Comparison of ENCODE assay signal across 9 cellular contexts in the genomic region with DNA sequence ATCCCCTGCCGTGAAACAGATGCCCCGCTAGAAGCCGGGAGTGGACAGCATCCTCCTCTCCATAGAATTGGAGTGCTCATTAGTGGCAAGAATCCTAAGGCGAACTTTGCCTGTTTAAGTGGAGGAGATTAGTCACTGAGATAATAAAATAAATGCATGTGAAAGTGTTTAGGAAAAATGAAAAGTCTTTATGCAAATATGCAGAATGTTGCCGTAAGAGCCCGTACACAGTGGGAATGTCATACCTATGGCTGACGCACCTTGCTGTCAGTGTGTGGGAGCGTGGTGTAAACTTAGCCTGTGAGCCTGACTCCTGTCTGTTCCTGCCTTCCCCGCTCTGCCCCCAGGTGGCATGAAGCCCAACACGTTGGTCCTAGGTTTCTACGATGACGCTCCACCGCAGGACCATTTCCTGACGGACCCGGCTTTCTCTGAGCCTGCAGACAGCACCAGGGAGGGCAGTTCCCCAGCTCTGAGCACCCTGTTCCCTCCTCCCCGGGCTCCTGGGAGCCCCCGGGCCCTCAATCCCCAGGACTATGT. TPM values are rescaled to one million over a fixed set of nuclear protein-coding genes. Genes with fewer than 3 reads are reported as not detected.
DNase-seq lines count a peak whose midpoint lies in the region; ATAC-seq, FAIRE-seq and TF ChIP-seq lines count a peak whose summit lies in the region.
"Had no signal": no experiment of that assay in that cellular context is flagged by ENCODE, and none has a peak within 500 bp of the region (broad histone marks: within the 10 kb centered on the region; RNA-seq: fewer than 3 reads in every experiment).

No MANE protein-coding gene starts in this region.

- peak overlapping the region; percentile 76 for H3K27ac Mint-ChIP-seq in HFFc6
- peak overlapping the region in 7 of 10 donors; percentile 10 to 89 (median 57) for H3K27ac Mint-ChIP-seq in naive thymus-derived CD8-positive, alpha-beta T cell

- H3K36me3 ChIP-seq in bronchial epithelial cell (ENCODE audit: control insufficient read depth, insufficient read depth, low read length): peaks cover 17% of the 10 kb centered on the region

- DNase-seq in AG09309 (ENCODE audit: low read depth) (peak; percentile 68), HFFc6 (no peak), bronchial epithelial cell (ENCODE audit: low read depth) (peak; percentile 98), COLO668 (lab: John Stamatoyannopoulos, UW; ENCODE audit: unreplicated experiment) (no peak), OCI-M2 (lab: John Stamatoyannopoulos, UW; ENCODE audit: unreplicated experiment) (no peak)
- peak in 1 of 10 donors; percentile 16 for DNase-seq in naive thymus-derived CD8-positive, alpha-beta T cell
- DNase-seq: cortex of kidney had no signal

- peak; percentile 94 for FAIRE-seq in bronchial epithelial cell (lab: Jason Lieb, UNC)

- H3K27me3 ChIP-seq in bronchial epithelial cell (ENCODE audit: control insufficient read depth, insufficient read depth, low read length): no peaks in the 10 kb centered on the region

- ATAC-seq in naive thymus-derived CD8-positive, alpha-beta T cell: peak in 1 of 2 donors; percentile 8
- ATAC-seq in HG02571 (IDR thresholded peaks at IDR 0.05; ENCODE audit: unreplicated experiment): no peak
- ATAC-seq in GM21576 (IDR thresholded peaks at IDR 0.05; ENCODE audit: unreplicated experiment): no peak

- POLR2A ChIA-PET in naive thymus-derived CD8-positive, alpha-beta T cell (lab: Charles Lee): interaction anchor here (1.2 to 4.7 kb wide), 2 partner anchors 9 to 24 kb away, joined by 4 to 22 read pairs; partner anchors contain the start of genes SRRT and UFSP1

- peaks cover 12% of the 10 kb centered on the region for H3K4me1 Mint-ChIP-seq in HFFc6 (ENCODE audit: low read depth)
- peaks cover 4 to 18% (median 17%) of the 10 kb centered on the region in 4 donors for H3K4me1 Mint-ChIP-seq in naive thymus-derived CD8-positive, alpha-beta T cell

- H3K4me3 Mint-ChIP-seq in HFFc6: no peak overlapping the region
- peak overlapping the region in 6 of 10 donors; percentile 10 to 79 (median 23) for H3K4me3 Mint-ChIP-seq in naive thymus-derived CD8-positive, alpha-beta T cell

- H3K36me3 Mint-ChIP-seq in HFFc6 (ENCODE audit: low read depth): peaks cover 13% of the 10 kb centered on the region
- peaks cover 5 to 42% (median 6%) of the 10 kb centered on the region in 3 donors for H3K36me3 Mint-ChIP-seq in naive thymus-derived CD8-positive, alpha-beta T cell

- peak overlapping the region; percentile 5 for H3K4me3 ChIP-seq in AG09309 (ENCODE audit: control insufficient read depth, low read depth, low read length)
- peak overlapping the region; percentile 93 for H3K4me3 ChIP-seq in bronchial epithelial cell (ENCODE audit: low read depth, low read length)

- no peak for TF ChIP-seq CTCF in AG09309 (IDR thresholded peaks at IDR 0.05; ENCODE audit: control insufficient read depth, insufficient read depth, low read depth, low read length, missing control alignments)
- 0 out of 2 replicates have a peak, but pooled peaks have one; percentile 25 for TF ChIP-seq CTCF in HFFc6 (IDR thresholded peaks at IDR 0.05)
- TF ChIP-seq CTCF in bronchial epithelial cell (IDR thresholded peaks at IDR 0.05; ENCODE audit: insufficient read depth, low read length, severe bottlenecking): peak; percentile 46

- H3K9me3 Mint-ChIP-seq in HFFc6: no peaks in the 10 kb centered on the region
- no peaks in the 10 kb centered on the region for H3K9me3 Mint-ChIP-seq in naive thymus-derived CD8-positive, alpha-beta T cell

- H3K27me3 Mint-ChIP-seq in HFFc6 (ENCODE audit: insufficient read depth): no peaks in the 10 kb centered on the region; the same call in 1 of the 2 replicates
- H3K27me3 Mint-ChIP-seq in naive thymus-derived CD8-positive, alpha-beta T cell: no peaks in the 10 kb centered on the region

RNA-seq across cellular contexts. Expression of gene TRIP6, which starts 1.7 kb away (rescaled TPM):
- total RNA-seq in HFFc6 (2021; fragmentation: NEBNext Ultra II Directional; extraction: Animal tissue kit (Norgen Biotek cat#: 25700)): 100 to 1,000 TPM; 125 to 148 (median 140) TPM
- 33.0 and 70.3 TPM in 2 replicates for total RNA-seq in bronchial epithelial cell
- total RNA-seq in naive thymus-derived CD8-positive, alpha-beta T cell: 10 to 100 TPM; 14.3 to 16.2 TPM
- polyA plus RNA-seq in naive thymus-derived CD8-positive, alpha-beta T cell: 1 to 10 TPM; 3.4 to 6.0 (median 4.9) TPM

RNA-seq across cellular contexts. Expression of gene SRRT, which starts 9.5 kb away (rescaled TPM):
- total RNA-seq in HFFc6 (2021; fragmentation: NEBNext Ultra II Directional; extraction: Animal tissue kit (Norgen Biotek cat#: 25700)): 100 to 1,000 TPM; 111 to 154 (median 133) TPM
- total RNA-seq in bronchial epithelial cell: 26.9 and 29.3 TPM in 2 replicates
- 100 to 1,000 TPM; 263 to 267 TPM for total RNA-seq in naive thymus-derived CD8-positive, alpha-beta T cell
- polyA plus RNA-seq in naive thymus-derived CD8-positive, alpha-beta T cell: 10 to 100 TPM; 51.1 to 69.4 (median 63.2) TPM

RNA-seq across cellular contexts. Expression of gene SLC12A9, which starts 12.9 kb away (rescaled TPM):
- total RNA-seq in HFFc6 (2021; fragmentation: NEBNext Ultra II Directional; extraction: Animal tissue kit (Norgen Biotek cat#: 25700)): 10 to 100 TPM; 19.3 to 26.2 (median 21.7) TPM
- total RNA-seq in bronchial epithelial cell: 6.5 and 7.6 TPM in 2 replicates
- total RNA-seq in naive thymus-derived CD8-positive, alpha-beta T cell: 10 to 100 TPM; 66.9 to 74.7 TPM
- polyA plus RNA-seq in naive thymus-derived CD8-positive, alpha-beta T cell: 1 to 10 TPM; 6.8 to 9.4 (median 8.0) TPM

RNA-seq across cellular contexts. Expression of gene UFSP1, which starts 24.1 kb away (rescaled TPM):
- 1 to 10 TPM; 3.2 to 3.6 (median 3.5) TPM for total RNA-seq in HFFc6 (2021; fragmentation: NEBNext Ultra II Directional; extraction: Animal tissue kit (Norgen Biotek cat#: 25700))
- total RNA-seq in bronchial epithelial cell: 4.2 and 4.7 TPM in 2 replicates
- total RNA-seq in naive thymus-derived CD8-positive, alpha-beta T cell: 10 to 100 TPM in 1 of 2 experiments, 1 to 10 TPM in 1; 6.5 to 10.9 TPM
- polyA plus RNA-seq in naive thymus-derived CD8-positive, alpha-beta T cell: 1 to 10 TPM; 1.1 to 2.7 (median 1.7) TPM

RNA-seq across cellular contexts. Expression of gene ACHE, which starts 30.2 kb away (rescaled TPM):
- total RNA-seq in HFFc6 (2021; fragmentation: NEBNext Ultra II Directional; extraction: Animal tissue kit (Norgen Biotek cat#: 25700)): under 1 TPM in 1 of 6 experiments, not detected in 5; 0.31 TPM
- 0.13 TPM in 1 of 2 replicates, not detected in the other for total RNA-seq in bronchial epithelial cell
- under 1 TPM; 0.19 to 0.52 TPM for total RNA-seq in naive thymus-derived CD8-positive, alpha-beta T cell
- not detected for polyA plus RNA-seq in naive thymus-derived CD8-positive, alpha-beta T cell

Comparison
In these comparisons a context has a peak if more than half of its experiments do, and no peak if none do; other contexts are left out.
1. DNase-seq: peak in AG09309 (single experiment) and bronchial epithelial cell (single experiment); none in HFFc6 (single experiment), COLO668 (single experiment) and OCI-M2 (single experiment).